ENCODE assay signal across 19 cellular contexts in genomic region chr2:88254437-88255081, GRCh38.
"Had no signal": no experiment of that assay in that cellular context is flagged by ENCODE, and none has a peak within 500 bp of the region (broad histone marks: within the 10 kb centered on the region; RNA-seq: fewer than 3 reads in every experiment).

No MANE protein-coding gene starts in this region.

- H3K4me1 Mint-ChIP-seq: activated naive CD8-positive, alpha-beta T cell treated with anti-CD3 and anti-CD28 coated beads, Interleukin-2, amount 10 ng/mL, durations not matched to agents 7 days and 5 days; naive thymus-derived CD8-positive, alpha-beta T cell had no signal

- H3K9me3 ChIP-seq: tibial nerve had no signal

- H3K27me3 ChIP-seq: brain microvascular endothelial cell, tibial nerve had no signal

- H3K4me3 Mint-ChIP-seq: activated naive CD8-positive, alpha-beta T cell treated with anti-CD3 and anti-CD28 coated beads, Interleukin-2, amount 10 ng/mL, durations not matched to agents 7 days and 5 days; activated T-helper 1 cell treated with anti-CD3 and anti-CD28 coated beads, Interleukin-12 subunit alpha, Interleukin-12 subunit beta, Interleukin-2, Interleukin-4 antibody, amounts not matched to agents 30 ng/mL and 10 ng/mL and 1 ng/mL, durations not matched to agents 14 hours and 24 hours and 36 hours; memory B cell; naive thymus-derived CD8-positive, alpha-beta T cell had no signal

- H3K36me3 ChIP-seq: brain microvascular endothelial cell, tibial nerve had no signal

- H3K36me3 Mint-ChIP-seq: activated naive CD8-positive, alpha-beta T cell treated with anti-CD3 and anti-CD28 coated beads, Interleukin-2, amount 10 ng/mL, durations not matched to agents 7 days and 5 days; naive thymus-derived CD8-positive, alpha-beta T cell had no signal

- H3K9me3 Mint-ChIP-seq: activated naive CD8-positive, alpha-beta T cell treated with anti-CD3 and anti-CD28 coated beads, Interleukin-2, amount 10 ng/mL, durations not matched to agents 7 days and 5 days; activated T-helper 1 cell treated with anti-CD3 and anti-CD28 coated beads, Interleukin-12 subunit alpha, Interleukin-12 subunit beta, Interleukin-2, Interleukin-4 antibody, amounts not matched to agents 30 ng/mL and 10 ng/mL and 1 ng/mL, durations not matched to agents 14 hours and 24 hours and 36 hours had no signal

- H3K4me3 ChIP-seq: tibial nerve had no signal

- H3K4me1 ChIP-seq: foreskin keratinocyte, tibial nerve had no signal

- DNase-seq: activated CD4-positive, CD25-positive, alpha-beta regulatory T cell treated with anti-CD3 and anti-CD28 coated beads, Interleukin-2, amount 50 U/mL, for 72 hours; activated naive CD8-positive, alpha-beta T cell treated with anti-CD3 and anti-CD28 coated beads, Interleukin-2, amount 10 ng/mL, durations not matched to agents 7 days and 5 days; brain microvascular endothelial cell; cerebellar nuclear complex; effector CD8-positive, alpha-beta T cell; foreskin keratinocyte; head of caudate nucleus; naive thymus-derived CD8-positive, alpha-beta T cell; posterior cingulate gyrus; retina; small intestine; stimulated activated CD4-positive, alpha-beta T cell treated with anti-CD3 and anti-CD28 coated beads, Interleukin-4, amount 100 ng/mL, for 4 hours; stimulated activated CD8-positive, alpha-beta memory T cell treated with anti-CD3 and anti-CD28 coated beads, Interleukin-4, amount 100 ng/mL, for 48 hours; stimulated activated naive CD4-positive, alpha-beta T cell treated with Interleukin-2 at 50 U/mL for 16 hours; substantia nigra had no signal

- ATAC-seq: foreskin keratinocyte; left lobe of liver; naive thymus-derived CD8-positive, alpha-beta T cell had no signal

- H3K27ac Mint-ChIP-seq: activated naive CD8-positive, alpha-beta T cell treated with anti-CD3 and anti-CD28 coated beads, Interleukin-2, amount 10 ng/mL, durations not matched to agents 7 days and 5 days; activated T-helper 1 cell treated with anti-CD3 and anti-CD28 coated beads, Interleukin-12 subunit alpha, Interleukin-12 subunit beta, Interleukin-2, Interleukin-4 antibody, amounts not matched to agents 30 ng/mL and 10 ng/mL and 1 ng/mL, durations not matched to agents 14 hours and 24 hours and 36 hours; memory B cell had no signal

- H3K27ac ChIP-seq: brain microvascular endothelial cell, foreskin keratinocyte, tibial nerve had no signal
